Comparison of ENCODE assay signal across 1 cellular context in genomic region chr12:18320036-18320617, GRCh38.
A peak's percentile ranks its signal among the peaks of the same experiment; 100 is the strongest.
TF ChIP-seq lines count a peak whose summit lies in the region.

No MANE protein-coding gene starts in this region.

TF ChIP-seq in H1, 55 proteins besides CTCF, POLR2A, EP300 and RAD21:
- TF ChIP-seq HDAC2 (IDR thresholded peaks at IDR 0.05; ENCODE audit: borderline replicate concordance in 1 of 2, low read depth in 2 of 2, low read length in 2 of 2) (no peak), TEAD4 (IDR thresholded peaks at IDR 0.05; ENCODE audit: low read depth, low read length) (peak; percentile 99), CEBPB (IDR thresholded peaks at IDR 0.05; ENCODE audit: low read depth, low read length) (peak; percentile 85)
